22 cellular contexts compared by ENCODE assay signal in the genomic region with DNA sequence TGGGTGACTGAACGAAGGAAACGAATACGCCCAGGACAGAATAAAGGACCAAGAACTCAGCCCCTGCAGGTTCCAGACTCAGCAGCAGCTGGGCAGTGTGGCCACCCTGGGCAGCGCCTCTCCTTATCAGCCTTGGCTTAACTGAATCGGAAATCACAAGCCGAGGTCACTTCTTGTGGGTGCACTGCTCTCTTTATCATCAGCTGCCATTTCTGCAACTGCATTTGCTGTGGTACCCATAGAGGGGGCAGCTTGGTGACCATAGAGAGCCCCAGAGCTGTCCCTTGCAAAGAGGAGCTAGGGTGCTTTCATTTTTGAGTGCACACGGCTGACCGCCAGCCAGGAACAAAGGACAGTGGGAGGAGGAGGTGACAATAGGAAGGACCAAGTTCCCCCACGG.
"Had no signal": no experiment of that assay in that cellular context is flagged by ENCODE, and none has a peak within 500 bp of the region (broad histone marks: within the 10 kb centered on the region; RNA-seq: fewer than 3 reads in every experiment).

No MANE protein-coding gene starts in this region.

- ATAC-seq: esophagus mucosa, left lung, mucosa of descending colon had no signal

- H3K27me3 ChIP-seq: adrenal gland, right atrium auricular region had no signal

- H3K4me3 ChIP-seq: adrenal gland, hepatocyte, left lung, mucosa of descending colon, right atrium auricular region, skin epidermis, suprapubic skin had no signal

- H3K9me3 Mint-ChIP-seq: activated B cell treated with CpG ODN at 0.5 μM for 24 hours; activated CD4-positive, alpha-beta T cell treated with anti-CD3 and anti-CD28 coated beads, Interleukin-2, amount 10 ng/mL, durations not matched to agents 7 days and 5 days; activated naive CD4-positive, alpha-beta T cell treated with anti-CD3 and anti-CD28 coated beads for 36 hours; activated T-helper 1 cell treated with anti-CD3 and anti-CD28 coated beads, Interleukin-12 subunit alpha, Interleukin-12 subunit beta, Interleukin-2, Interleukin-4 antibody, amounts not matched to agents 30 ng/mL and 10 ng/mL and 1 ng/mL, durations not matched to agents 14 hours and 24 hours and 36 hours; natural killer cell; T-helper 1 cell treated with Interleukin-12 subunit alpha and Interleukin-12 subunit beta and Interleukin-4 antibody, amounts not matched to agents 30 μg/mL and 1 μg/mL, for 36 hours; type B pancreatic cell had no signal

- H3K27ac ChIP-seq: adrenal gland, hepatocyte, left lung, right atrium auricular region, skin epidermis, suprapubic skin had no signal

- FAIRE-seq: colon, keratinocyte had no signal

- H3K79me2 ChIP-seq: hepatocyte had no signal

- H3K27me3 Mint-ChIP-seq: activated B cell treated with CpG ODN at 0.5 μM for 24 hours; activated CD4-positive, alpha-beta T cell treated with anti-CD3 and anti-CD28 coated beads, Interleukin-2, amount 10 ng/mL, durations not matched to agents 7 days and 5 days had no signal

- H3K36me3 ChIP-seq: adrenal gland, left lung, right atrium auricular region, suprapubic skin had no signal

- H3K27ac Mint-ChIP-seq: activated B cell treated with CpG ODN at 0.5 μM for 24 hours; activated CD4-positive, alpha-beta T cell treated with anti-CD3 and anti-CD28 coated beads, Interleukin-2, amount 10 ng/mL, durations not matched to agents 7 days and 5 days; activated naive CD4-positive, alpha-beta T cell treated with anti-CD3 and anti-CD28 coated beads for 36 hours; activated T-helper 1 cell treated with anti-CD3 and anti-CD28 coated beads, Interleukin-12 subunit alpha, Interleukin-12 subunit beta, Interleukin-2, Interleukin-4 antibody, amounts not matched to agents 30 ng/mL and 10 ng/mL and 1 ng/mL, durations not matched to agents 14 hours and 24 hours and 36 hours; progenitor cell of endocrine pancreas; T-helper 1 cell treated with Interleukin-12 subunit alpha and Interleukin-12 subunit beta and Interleukin-4 antibody, amounts not matched to agents 30 μg/mL and 1 μg/mL, for 36 hours; type B pancreatic cell had no signal

- DNase-seq: activated B cell treated with CpG ODN at 0.5 μM for 24 hours; activated CD4-positive, alpha-beta T cell treated with anti-CD3 and anti-CD28 coated beads, Interleukin-2, amount 10 ng/mL, durations not matched to agents 7 days and 5 days; activated naive CD4-positive, alpha-beta T cell treated with anti-CD3 and anti-CD28 coated beads for 36 hours; caudate nucleus; left lung; mucosa of descending colon; natural killer cell; stimulated activated CD4-positive, alpha-beta T cell treated with anti-CD3 and anti-CD28 coated beads, Interleukin-4, amount 100 ng/mL, for 4 hours; stimulated activated CD8-positive, alpha-beta memory T cell treated with anti-CD3 and anti-CD28 coated beads, Interleukin-4, amount 100 ng/mL, for 48 hours; stimulated activated naive CD8-positive, alpha-beta T cell treated with anti-CD3 and anti-CD28 coated beads, Interleukin-15, Interleukin-2, amounts not matched to agents 100 U/mL and 50 U/mL, for 24 hours had no signal

- H3K4me1 ChIP-seq: adrenal gland, suprapubic skin had no signal

- H3K4me3 Mint-ChIP-seq: activated B cell treated with CpG ODN at 0.5 μM for 24 hours; activated CD4-positive, alpha-beta T cell treated with anti-CD3 and anti-CD28 coated beads, Interleukin-2, amount 10 ng/mL, durations not matched to agents 7 days and 5 days; activated naive CD4-positive, alpha-beta T cell treated with anti-CD3 and anti-CD28 coated beads for 36 hours; activated T-helper 1 cell treated with anti-CD3 and anti-CD28 coated beads, Interleukin-12 subunit alpha, Interleukin-12 subunit beta, Interleukin-2, Interleukin-4 antibody, amounts not matched to agents 30 ng/mL and 10 ng/mL and 1 ng/mL, durations not matched to agents 14 hours and 24 hours and 36 hours; natural killer cell; T-helper 1 cell treated with Interleukin-12 subunit alpha and Interleukin-12 subunit beta and Interleukin-4 antibody, amounts not matched to agents 30 μg/mL and 1 μg/mL, for 36 hours; type B pancreatic cell had no signal

- H2AFZ ChIP-seq: hepatocyte had no signal

- H3K9me3 ChIP-seq: adrenal gland, left lung, mucosa of descending colon, right atrium auricular region, suprapubic skin had no signal

- H3K4me2 ChIP-seq: hepatocyte had no signal

- H3K36me3 Mint-ChIP-seq: natural killer cell, type B pancreatic cell had no signal
